ENCODE assay signal across 8 cellular contexts in genomic region chr7:129055294-129055816, GRCh38. TPM values are rescaled to one million over a fixed set of nuclear protein-coding genes. Genes with fewer than 3 reads are reported as not detected.
DNase-seq lines count a peak whose midpoint lies in the region; ATAC-seq and TF ChIP-seq lines count a peak whose summit lies in the region.

No MANE protein-coding gene starts in this region.

- CTCF ChIA-PET in BJ (lab: Yijun Ruan, JAX) (interaction anchor here (0.9 to 1.5 kb wide), 4 partner anchors 19 to 80 kb away, joined by 3 to 6 read pairs (median 4); no protein-coding TSS in a partner anchor), HEK293T (lab: Yijun Ruan, JAX) (interaction anchor here (1.4 kb wide), 1 partner anchor 11 kb away, joined by 7 read pairs; no protein-coding TSS in a partner anchor)

- POLR2A ChIA-PET in BJ (lab: Charles Lee), result interaction anchor here (1.3 kb wide), 1 partner anchor 11 kb away, joined by 5 read pairs; no protein-coding TSS in a partner anchor
- POLR2A ChIA-PET in HEK293T (lab: Yijun Ruan, JAX), result interaction anchor here (0.7 to 2.3 kb wide), 12 partner anchors 11 to 193 kb away, joined by 3 to 73 read pairs (median 6); partner anchors contain the start of gene ATP6V1F

- H3K9me3 ChIP-seq in Loucy (ENCODE audit: insufficient read depth, low read depth, low read length), result no peaks in the 10 kb centered on the region

- ATAC-seq in GM21528 (IDR thresholded peaks at IDR 0.05; ENCODE audit: low FRiP score, unreplicated experiment) (peak; percentile 24), natural killer cell (peak in 2 of 3 donors; percentile 2 to 4)
- peak; percentile 3 for ATAC-seq in effector memory CD8-positive, alpha-beta T cell (replicated peaks)

- H4K20me1 ChIP-seq in Loucy (ENCODE audit: insufficient read depth, low read length, poor library complexity, severe bottlenecking), result peaks cover 33% of the 10 kb centered on the region

- H3K4me1 ChIP-seq in Loucy (ENCODE audit: insufficient read depth, low read length, poor library complexity, severe bottlenecking), result peaks cover 31% of the 10 kb centered on the region

- H3K9ac ChIP-seq in Loucy (ENCODE audit: low read depth, low read length, poor library complexity, severe bottlenecking), result peak overlapping the region; percentile 89

- peaks cover 3% of the 10 kb centered on the region; the same call in 1 of the 2 replicates for H3K27me3 ChIP-seq in BJ (ENCODE audit: control insufficient read depth, insufficient read depth, low read length)
- no peaks in the 10 kb centered on the region for H3K27me3 ChIP-seq in Loucy (ENCODE audit: insufficient read depth, low read length, poor library complexity, severe bottlenecking)

- no peaks in the 10 kb centered on the region for H3K9me3 Mint-ChIP-seq in effector memory CD8-positive, alpha-beta T cell
- no peaks in the 10 kb centered on the region for H3K9me3 Mint-ChIP-seq in natural killer cell

- peak overlapping the region; percentile 97 to 99 for H3K27ac Mint-ChIP-seq in effector memory CD8-positive, alpha-beta T cell
- peak overlapping the region; percentile 97 to 99 for H3K27ac Mint-ChIP-seq in natural killer cell

- H3K4me2 ChIP-seq in Loucy (ENCODE audit: low read depth, low read length, poor library complexity, severe bottlenecking), result peak overlapping the region; percentile 96

- no peaks in the 10 kb centered on the region for H3F3A ChIP-seq in Loucy (ENCODE audit: low read depth)

- peaks cover 7 to 10% of the 10 kb centered on the region in 2 donors for H3K27me3 Mint-ChIP-seq in effector memory CD8-positive, alpha-beta T cell
- H3K27me3 Mint-ChIP-seq in natural killer cell (ENCODE audit: low read depth in 2 of 2), result peaks cover 5 to 16% of the 10 kb centered on the region in 2 donors

- H3K36me3 ChIP-seq in BJ (ENCODE audit: control insufficient read depth, insufficient read depth, low read length) (no peaks in the 10 kb centered on the region), Loucy (ENCODE audit: insufficient read depth, low read length) (no peaks in the 10 kb centered on the region)

- H3K4me1 Mint-ChIP-seq in effector memory CD8-positive, alpha-beta T cell (ENCODE audit: low read depth in 2 of 2), result peaks cover 20 to 27% of the 10 kb centered on the region in 2 donors
- peaks cover 32 to 35% of the 10 kb centered on the region in 2 donors for H3K4me1 Mint-ChIP-seq in natural killer cell

- H3K36me3 Mint-ChIP-seq in effector memory CD8-positive, alpha-beta T cell (ENCODE audit: insufficient read depth), result peaks cover 25% of the 10 kb centered on the region
- H3K36me3 Mint-ChIP-seq in natural killer cell, result no peaks in the 10 kb centered on the region

- peaks cover 47% of the 10 kb centered on the region for H3K79me2 ChIP-seq in Loucy (ENCODE audit: insufficient read depth, low read length)

- no peak for DNase-seq in BJ (ENCODE audit: low read depth)
- no peak for DNase-seq in effector memory CD8-positive, alpha-beta T cell
- DNase-seq in natural killer cell, result no peak
- no peak for DNase-seq in HEK293T (ENCODE audit: extremely low spot score)
- no peak for DNase-seq in NAMALWA (ENCODE audit: low spot score)
- no peak for DNase-seq in SK-N-DZ (ENCODE audit: low spot score)

- H3K4me3 ChIP-seq in BJ (ENCODE audit: low read depth, low read length) (peak overlapping the region; percentile 81), Loucy (ENCODE audit: low read length, poor library complexity, severe bottlenecking) (peak overlapping the region; percentile 86)

- H2AFZ ChIP-seq in Loucy (ENCODE audit: low read length), result peak overlapping the region; percentile 88; the same call in 1 of the 2 replicates

- peak overlapping the region; percentile 94 to 98 for H3K4me3 Mint-ChIP-seq in effector memory CD8-positive, alpha-beta T cell
- H3K4me3 Mint-ChIP-seq in natural killer cell, result peak overlapping the region; percentile 97

- H3K9me2 ChIP-seq in Loucy (replicated peaks; ENCODE audit: low read depth, low read length), result no peaks in the 10 kb centered on the region

- no peak for TF ChIP-seq CTCF in BJ (IDR thresholded peaks at IDR 0.05; ENCODE audit: insufficient read depth, low read depth, low read length)
- no peak for TF ChIP-seq CTCF in Loucy (conservative IDR thresholded peaks at IDR 0.05; ENCODE audit: low read length)
- no peak for TF ChIP-seq CTCF in natural killer cell (IDR thresholded peaks at IDR 0.05)

- intact Hi-C loops in natural killer cell (cut with micrococcal nuclease), result no loop called here

TF ChIP-seq in HEK293T, 16 proteins besides CTCF, POLR2A, EP300 and RAD21:
- TF ChIP-seq L3MBTL2 (conservative IDR thresholded peaks at IDR 0.05), result no peak
- TF ChIP-seq CTBP1 (IDR thresholded peaks at IDR 0.05; ENCODE audit: borderline replicate concordance), result no peak
- no peak for TF ChIP-seq ELF4 (IDR thresholded peaks at IDR 0.05)
- TF ChIP-seq ZNF384 (IDR thresholded peaks at IDR 0.05), result no peak
- no peak for TF ChIP-seq FOXK2 (IDR thresholded peaks at IDR 0.05)
- TF ChIP-seq FOXM1 (IDR thresholded peaks at IDR 0.05; ENCODE audit: borderline replicate concordance), result no peak
- no peak for TF ChIP-seq SP1 (IDR thresholded peaks at IDR 0.05)
- TF ChIP-seq NFRKB (IDR thresholded peaks at IDR 0.05), result no peak
- TF ChIP-seq HDGF (IDR thresholded peaks at IDR 0.05; ENCODE audit: borderline replicate concordance), result no peak
- TF ChIP-seq, protein P1, sequence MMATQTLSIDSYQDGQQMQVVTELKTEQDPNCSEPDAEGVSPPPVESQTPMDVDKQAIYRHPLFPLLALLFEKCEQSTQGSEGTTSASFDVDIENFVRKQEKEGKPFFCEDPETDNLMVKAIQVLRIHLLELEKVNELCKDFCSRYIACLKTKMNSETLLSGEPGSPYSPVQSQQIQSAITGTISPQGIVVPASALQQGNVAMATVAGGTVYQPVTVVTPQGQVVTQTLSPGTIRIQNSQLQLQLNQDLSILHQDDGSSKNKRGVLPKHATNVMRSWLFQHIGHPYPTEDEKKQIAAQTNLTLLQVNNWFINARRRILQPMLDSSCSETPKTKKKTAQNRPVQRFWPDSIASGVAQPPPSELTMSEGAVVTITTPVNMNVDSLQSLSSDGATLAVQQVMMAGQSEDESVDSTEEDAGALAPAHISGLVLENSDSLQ (IDR thresholded peaks at IDR 0.05), result no peak
- no peak for TF ChIP-seq FOXA1 (IDR thresholded peaks at IDR 0.05)
- no peak for TF ChIP-seq ARNT (IDR thresholded peaks at IDR 0.05)
- no peak for TF ChIP-seq TARDBP (IDR thresholded peaks at IDR 0.05)
- TF ChIP-seq LEF1 (IDR thresholded peaks at IDR 0.05; ENCODE audit: borderline replicate concordance), result no peak
- TF ChIP-seq SUZ12 (IDR thresholded peaks at IDR 0.05), result no peak
- no peak for TF ChIP-seq BHLHE40 (IDR thresholded peaks at IDR 0.05; ENCODE audit: borderline replicate concordance)
TF ChIP-seq in HEK293T: peak in this region for 0.

RNA-seq across cellular contexts. Expression of gene TNPO3, which starts 0.4 kb away (rescaled TPM):
- polyA plus RNA-seq in BJ (2011; rRNA removed), result 36.2 and 43.5 TPM in 2 replicates
- 49.9 and 55.3 TPM in 2 replicates for polyA minus RNA-seq in BJ (2011; rRNA and poly(A)+ RNA removed)
- 10 to 100 TPM; 33.9 to 41.1 (median 37.9) TPM for total RNA-seq in natural killer cell
- polyA plus RNA-seq in SK-N-DZ (2014; cell fraction: cytosol; rRNA removed), result 30.8 and 38.3 TPM in 2 replicates
- polyA plus RNA-seq in SK-N-DZ (2014; cell fraction: nucleus; rRNA removed), result 23.2 and 28.1 TPM in 2 replicates
